ENCODE assay signal across 4 cellular contexts in genomic region chr2:38537296-38537695, GRCh38.
DNase-seq lines count a peak whose midpoint lies in the region; ATAC-seq, FAIRE-seq and TF ChIP-seq lines count a peak whose summit lies in the region.
"Not testable (repeated sequence)": the region's sequence is repeated elsewhere in the genome, so short reads cannot be mapped to it uniquely, and the experiment has no call there.

No MANE protein-coding gene starts in this region.

- not testable (repeated sequence) for H3K27ac ChIP-seq in K562 (ENCODE audit: extremely low read depth, low read depth, low read length); HepG2 (ENCODE audit: extremely low read length, insufficient read depth, low read length); mesendoderm (ENCODE audit: low read depth, low read length)

- H3K9ac ChIP-seq in K562 (ENCODE audit: insufficient read depth in 1 of 2, low read depth in 2 of 2, low read length in 2 of 2); HepG2 (ENCODE audit: insufficient read depth, low read depth, low read length); mesendoderm (ENCODE audit: low read length): not testable (repeated sequence)

- in situ Hi-C loops in K562 (cut with MboI) = not testable (repeated sequence)
- in situ Hi-C loops in HepG2 (cut with HindIII; ENCODE audit: extremely low pct_ligation_motif_present, low pct_unique_long_range_greater_than_20kb) = loop anchor here (5.0 kb wide), 1 partner anchor 200 kb away; no protein-coding TSS in a partner anchor

- FAIRE-seq in K562 (lab: Jason Lieb, UNC); HepG2 (lab: Jason Lieb, UNC): not testable (repeated sequence)

- intact Hi-C loops in K562 (cut with micrococcal nuclease) (loop anchor here (2.0 to 10.0 kb wide), 4 partner anchors 204 to 690 kb away; no protein-coding TSS in a partner anchor), HepG2 (cut with micrococcal nuclease; ENCODE audit: unreplicated experiment) (loop anchor here (2.0 kb wide), 1 partner anchor 44 kb away; no protein-coding TSS in a partner anchor)

- POLR2A ChIA-PET in K562 (lab: Yijun Ruan, JAX) = interaction anchor here (0.8 to 1.0 kb wide), 3 partner anchors 191 to 214 kb away, joined by 3 read pairs; partner anchors contain the start of gene SRSF7
- POLR2A ChIA-PET in HepG2 (lab: Yijun Ruan, JAX) = not testable (repeated sequence)

- not testable (repeated sequence) for H3K9me3 Mint-ChIP-seq in IgD-negative memory B cell

- BruUV-seq in K562 (replicated peaks; lab: Mats Ljungman, UMichigan); HepG2 (replicated peaks; lab: Mats Ljungman, UMichigan): not testable (repeated sequence)

- WGBS in K562 (ENCODE audit: insufficient coverage, low coverage, missing lambda C conversion rate) = 38% methylated on average over 13 of the region's 13 CpGs
- WGBS in HepG2 (ENCODE audit: low lambda C conversion rate) = 93% methylated on average over 13 of the region's 13 CpGs
- WGBS in mesendoderm (ENCODE audit: extremely low coverage, insufficient coverage, low lambda C conversion rate) = no CpG with 5 or more reads among the region's 13 CpGs

- not testable (repeated sequence) for H3K79me1 ChIP-seq in mesendoderm (ENCODE audit: low read length)

- peaks cover 23 to 42% of the 10 kb centered on the region in 2 experiments; a peak in 4 of 5 replicates for H3K27me3 ChIP-seq in K562 (ENCODE audit: control insufficient read depth in 2 of 2, insufficient read depth in 2 of 2, low read length in 2 of 2)
- not testable (repeated sequence) for H3K27me3 ChIP-seq in HepG2 (ENCODE audit: control insufficient read depth in 1 of 2, insufficient read depth in 2 of 2, low read length in 2 of 2); mesendoderm (ENCODE audit: insufficient read depth, low read length, poor library complexity)

- H3K27ac Mint-ChIP-seq in IgD-negative memory B cell = not testable (repeated sequence)

- H3K36me3 ChIP-seq in K562 (ENCODE audit: control insufficient read depth, insufficient read depth, low read length); HepG2 (replicated peaks in 1 of 2; ENCODE audit: control insufficient read depth in 1 of 2, insufficient read depth in 2 of 2, low read length in 2 of 2); mesendoderm (ENCODE audit: control insufficient read depth, insufficient read depth, low read length): not testable (repeated sequence)

- H3K23ac ChIP-seq in mesendoderm (ENCODE audit: low read length) = not testable (repeated sequence)

- peak overlapping the region; percentile 21 for H3K18ac ChIP-seq in mesendoderm (ENCODE audit: low read length)

- not testable (repeated sequence) for H2BK5ac ChIP-seq in mesendoderm (ENCODE audit: low read length)

- DNase-seq in K562 (ENCODE audit: extremely low read depth in 1 of 4, low spot score in 3 of 4); HepG2 (ENCODE audit: low spot score); mesendoderm: not testable (repeated sequence)

- not testable (repeated sequence) for TF ChIP-seq EP300 in K562 (IDR thresholded peaks at IDR 0.05; ENCODE audit: low read length); HepG2 (IDR thresholded peaks at IDR 0.05; ENCODE audit: low read depth in 2 of 2, low read length in 2 of 2); HepG2 (CRISPR knock-in tag; IDR thresholded peaks at IDR 0.05; ENCODE audit: borderline replicate concordance)

- not testable (repeated sequence) for H3K56ac ChIP-seq in mesendoderm (ENCODE audit: low read length)

- CTCF ChIA-PET in K562 (lab: Yijun Ruan, JAX; ENCODE audit: low intra/inter-chr PET ratio) = interaction anchor here (0.7 to 2.2 kb wide), 2 partner anchors 189 to 279 kb away, joined by 3 to 18 read pairs; no protein-coding TSS in a partner anchor
- CTCF ChIA-PET in HepG2 (lab: Yijun Ruan, JAX; ENCODE audit: low intra/inter-chr PET ratio, low total read pairs) = interaction anchor here (1.3 to 1.9 kb wide), 2 partner anchors 18 to 203 kb away, joined by 3 to 17 read pairs; no protein-coding TSS in a partner anchor

- H3K4me3 Mint-ChIP-seq in IgD-negative memory B cell = peak overlapping the region in 3 of 4 donors; percentile 52 to 65 (median 55)

- not testable (repeated sequence) for TF ChIP-seq CTCF in K562 (IDR thresholded peaks at IDR 0.05 in 2 of 3, conservative IDR thresholded peaks at IDR 0.05 in 1 of 3; ENCODE audit: insufficient read depth in 2 of 3, low read depth in 1 of 3, low read length in 3 of 3); HepG2 (CRISPR knock-in tag; IDR thresholded peaks at IDR 0.05)

- not testable (repeated sequence) for TF ChIP-seq POLR2A in K562 (conservative IDR thresholded peaks at IDR 0.05); HepG2 (IDR thresholded peaks at IDR 0.05; ENCODE audit: insufficient read depth in 1 of 2, low read depth in 2 of 2, low read length in 2 of 2)

- H3K79me2 ChIP-seq in K562 (ENCODE audit: control insufficient read depth, insufficient read depth, low read length); HepG2 (ENCODE audit: insufficient read depth, low read length); mesendoderm (ENCODE audit: control insufficient read depth, insufficient read depth, low read length): not testable (repeated sequence)

- not testable (repeated sequence) for H2AK5ac ChIP-seq in mesendoderm (ENCODE audit: low read length)

- not testable (repeated sequence) for H2AFZ ChIP-seq in K562 (ENCODE audit: low read depth, low read length); HepG2 (ENCODE audit: low read length)

- H2BK15ac ChIP-seq in mesendoderm (replicated peaks; ENCODE audit: low read depth) = not testable (repeated sequence)

- H3K27me3 Mint-ChIP-seq in IgD-negative memory B cell = peaks cover 11% of the 10 kb centered on the region

- H3K4me1 Mint-ChIP-seq in IgD-negative memory B cell = peaks cover 14 to 17% (median 14%) of the 10 kb centered on the region in 3 donors

- not testable (repeated sequence) for H2BK120ac ChIP-seq in mesendoderm (ENCODE audit: low read depth, low read length)

- not testable (repeated sequence) for H4K5ac ChIP-seq in mesendoderm (ENCODE audit: low read length)

- not testable (repeated sequence) for H4K20me1 ChIP-seq in K562 (replicated peaks; ENCODE audit: control insufficient read depth, insufficient read depth, low read length); HepG2 (ENCODE audit: insufficient read depth, low read length)

- H3K9me3 ChIP-seq in K562 (replicated peaks; ENCODE audit: control insufficient read depth, insufficient read depth, low read depth, low read length); HepG2 (ENCODE audit: low read length): not testable (repeated sequence)

- not testable (repeated sequence) for H3K4me2 ChIP-seq in K562 (ENCODE audit: insufficient read depth, low read length); HepG2 (ENCODE audit: low read depth, low read length); mesendoderm (ENCODE audit: low read length)

- not testable (repeated sequence) for ATAC-seq in K562, HepG2

- H3K36me3 Mint-ChIP-seq in IgD-negative memory B cell = not testable (repeated sequence)

- not testable (repeated sequence) for TF ChIP-seq RAD21 in K562 (CRISPR knock-in tag; conservative IDR thresholded peaks at IDR 0.05 in 1 of 2, IDR thresholded peaks at IDR 0.05 in 1 of 2); HepG2 (CRISPR knock-in tag; IDR thresholded peaks at IDR 0.05)

- H3K4me1 ChIP-seq in K562 (replicated peaks in 1 of 2; ENCODE audit: control insufficient read depth in 2 of 2, insufficient read depth in 2 of 2, low read length in 2 of 2) (peaks cover 8 to 16% of the 10 kb centered on the region in 2 experiments), HepG2 (ENCODE audit: insufficient read depth, low read length) (peaks cover 68% of the 10 kb centered on the region)
- H3K4me1 ChIP-seq in mesendoderm (ENCODE audit: control insufficient read depth, low read depth, low read length) = not testable (repeated sequence)

- not testable (repeated sequence) for H4K8ac ChIP-seq in mesendoderm (ENCODE audit: low read depth, low read length)

- H3K9me1 ChIP-seq in K562 (ENCODE audit: control insufficient read depth, insufficient read depth, low read length) = not testable (repeated sequence)

- H3K4me3 ChIP-seq in K562; HepG2 (replicated peaks in 1 of 3; ENCODE audit: insufficient read depth in 1 of 3, low read depth in 2 of 3, low read length in 3 of 3); mesendoderm (ENCODE audit: low read length): not testable (repeated sequence)

- H3K4ac ChIP-seq in mesendoderm (ENCODE audit: low read depth, low read length) = peak overlapping the region; percentile 60

TF ChIP-seq in K562, 482 proteins besides CTCF, POLR2A, EP300 and RAD21:
- peak; percentile 84 for TF ChIP-seq CBX2 (IDR thresholded peaks at IDR 0.05; ENCODE audit: insufficient read depth, low read length, poor library complexity, severe bottlenecking)

TF ChIP-seq in HepG2, 621 proteins besides CTCF, POLR2A, EP300 and RAD21:
- TF ChIP-seq ZBTB33 (CRISPR knock-in tag; IDR thresholded peaks at IDR 0.05) = peak; percentile 70; the same call in 1 of the 2 replicates
